Comparison of ENCODE assay signal across 21 cellular contexts in the genomic region with DNA sequence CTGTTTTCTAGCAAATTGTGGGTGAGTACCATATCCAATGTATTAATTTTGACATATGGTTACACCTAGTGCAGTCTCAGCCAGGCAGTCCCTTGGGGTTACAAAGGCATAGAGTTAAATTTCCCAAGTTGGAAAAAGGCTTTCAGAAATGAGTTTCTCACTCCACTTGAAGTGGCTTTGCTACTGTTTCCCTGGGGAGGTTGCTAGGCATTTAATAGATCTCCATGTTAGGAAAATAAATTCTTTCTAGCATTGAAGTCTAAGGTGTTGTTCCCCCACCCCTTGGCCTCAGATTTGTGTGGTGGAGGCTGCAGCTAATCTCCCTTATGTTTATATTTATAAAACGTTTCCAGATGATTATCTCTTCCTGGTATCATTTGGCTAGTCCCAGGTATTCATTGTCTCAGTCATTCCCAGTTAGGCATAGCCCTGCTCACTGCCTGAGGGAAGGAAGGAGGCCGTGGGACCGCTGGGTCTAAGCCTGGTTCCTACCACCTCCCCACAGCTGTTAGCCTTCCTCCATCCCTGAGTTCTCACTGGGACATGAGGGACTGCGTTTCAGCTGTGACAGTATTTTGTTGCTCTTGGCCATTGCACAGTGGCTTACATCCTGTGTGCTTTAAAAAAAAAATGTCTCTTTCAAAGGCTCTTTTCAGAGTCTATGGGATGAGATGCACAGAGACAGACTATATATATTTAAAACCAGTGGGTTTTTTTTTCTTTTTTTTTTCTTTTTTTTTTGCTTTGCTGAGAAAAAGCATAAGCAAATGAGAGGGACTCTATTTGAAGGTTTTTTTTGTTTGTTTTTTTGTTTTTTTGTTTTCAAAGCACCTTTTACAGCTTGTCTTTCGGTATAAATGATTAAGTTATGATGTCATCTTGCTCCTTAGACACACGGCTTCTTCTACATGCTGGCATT.
DNase-seq lines count a peak whose midpoint lies in the region; ATAC-seq and TF ChIP-seq lines count a peak whose summit lies in the region.
"Had no signal": no experiment of that assay in that cellular context is flagged by ENCODE, and none has a peak within 500 bp of the region (broad histone marks: within the 10 kb centered on the region; RNA-seq: fewer than 3 reads in every experiment).

No MANE protein-coding gene starts in this region.

- peak overlapping the region; percentile 29 for H3K27ac ChIP-seq in epithelial cell of prostate
- H3K27ac ChIP-seq: brain microvascular endothelial cell, Peyer's patch, transverse colon had no signal

- ATAC-seq in activated CD8-positive, alpha-beta T cell treated with anti-CD3 and anti-CD28 coated beads, Interleukin-2, amount 10 ng/mL, durations not matched to agents 7 days and 5 days, result no peak
- no peak for ATAC-seq in GM21390 (IDR thresholded peaks at IDR 0.05; ENCODE audit: unreplicated experiment)
- ATAC-seq: K562; stimulated activated naive B cell treated with anti-CD40 and anti-IgM and Interleukin-4, amounts not matched to agents 10 μg/mL and 1 μg/mL and 100 μg/mL, for 72 hours had no signal

- peaks cover 3% of the 10 kb centered on the region for H3K36me3 Mint-ChIP-seq in progenitor cell of endocrine pancreas (ENCODE audit: insufficient read depth)
- no peaks in the 10 kb centered on the region for H3K36me3 Mint-ChIP-seq in activated CD8-positive, alpha-beta T cell treated with anti-CD3 and anti-CD28 coated beads, Interleukin-2, amount 10 ng/mL, durations not matched to agents 7 days and 5 days (ENCODE audit: low read depth)
- H3K36me3 Mint-ChIP-seq: activated naive CD8-positive, alpha-beta T cell treated with anti-CD3 and anti-CD28 coated beads, Interleukin-2, amount 10 ng/mL, durations not matched to agents 7 days and 5 days; stimulated activated naive B cell treated with anti-CD40 and anti-IgM and Interleukin-4, amounts not matched to agents 10 μg/mL and 1 μg/mL and 100 μg/mL, for 72 hours had no signal

- no peaks in the 10 kb centered on the region for H3K9me3 Mint-ChIP-seq in progenitor cell of endocrine pancreas (ENCODE audit: low read depth)
- H3K9me3 Mint-ChIP-seq in activated CD8-positive, alpha-beta T cell treated with anti-CD3 and anti-CD28 coated beads, Interleukin-2, amount 10 ng/mL, durations not matched to agents 7 days and 5 days (ENCODE audit: insufficient read depth), result no peaks in the 10 kb centered on the region

- POLR2A ChIA-PET in activated CD8-positive, alpha-beta T cell treated with anti-CD3 and anti-CD28 coated beads, Interleukin-2, amount 10 ng/mL, durations not matched to agents 7 days and 5 days (lab: Charles Lee), result no interaction called here

- peaks cover 2% of the 10 kb centered on the region for H3K27me3 Mint-ChIP-seq in progenitor cell of endocrine pancreas
- H3K27me3 Mint-ChIP-seq in activated CD8-positive, alpha-beta T cell treated with anti-CD3 and anti-CD28 coated beads, Interleukin-2, amount 10 ng/mL, durations not matched to agents 7 days and 5 days (ENCODE audit: low read depth), result peaks cover 17% of the 10 kb centered on the region

- DNase-seq in NCI-H1105 treated with DMSO at 0.1 percent for 48 hours (lab: John Stamatoyannopoulos, UW) (peak; percentile 44), NCI-H1105 (lab: John Stamatoyannopoulos, UW) (no peak), NCI-H2107 (lab: John Stamatoyannopoulos, UW) (peak; percentile 11), epithelial cell of prostate (ENCODE audit: low read depth, low spot score) (no peak), progenitor cell of endocrine pancreas (ENCODE audit: low spot score, unreplicated experiment) (no peak), NCI-H2081 treated with DMSO at 0.1 percent for 48 hours (lab: John Stamatoyannopoulos, UW) (no peak)
- no peak for DNase-seq in activated CD8-positive, alpha-beta T cell treated with anti-CD3 and anti-CD28 coated beads, Interleukin-2, amount 10 ng/mL, durations not matched to agents 7 days and 5 days
- DNase-seq: 8988T; activated naive CD8-positive, alpha-beta T cell treated with anti-CD3 and anti-CD28 coated beads, Interleukin-2, amount 10 ng/mL, durations not matched to agents 7 days and 5 days; activated T-cell treated with anti-CD3 and anti-CD28 coated beads, Interleukin-2, amount 50 U/mL, for 24 hours; brain microvascular endothelial cell; EL; kidney glomerular epithelial cell; NCI-H1092; NCI-H774; Peyer's patch; stimulated activated naive B cell treated with anti-CD40 and anti-IgM and Interleukin-4, amounts not matched to agents 10 μg/mL and 1 μg/mL and 100 μg/mL, for 72 hours; SW 1271; transverse colon had no signal

- TF ChIP-seq CTCF in progenitor cell of endocrine pancreas (IDR thresholded peaks at IDR 0.05; ENCODE audit: unreplicated experiment), result no peak

- CTCF ChIA-PET in activated CD8-positive, alpha-beta T cell treated with anti-CD3 and anti-CD28 coated beads, Interleukin-2, amount 10 ng/mL, durations not matched to agents 7 days and 5 days (lab: Charles Lee), result no interaction called here

- H3K4me3 Mint-ChIP-seq in progenitor cell of endocrine pancreas (ENCODE audit: low read depth), result no peak overlapping the region
- no peak overlapping the region for H3K4me3 Mint-ChIP-seq in activated CD8-positive, alpha-beta T cell treated with anti-CD3 and anti-CD28 coated beads, Interleukin-2, amount 10 ng/mL, durations not matched to agents 7 days and 5 days
- H3K4me3 Mint-ChIP-seq: activated naive CD8-positive, alpha-beta T cell treated with anti-CD3 and anti-CD28 coated beads, Interleukin-2, amount 10 ng/mL, durations not matched to agents 7 days and 5 days; activated T-cell treated with anti-CD3 and anti-CD28 coated beads, Interleukin-2, amount 50 U/mL, for 24 hours; stimulated activated naive B cell treated with anti-CD40 and anti-IgM and Interleukin-4, amounts not matched to agents 10 μg/mL and 1 μg/mL and 100 μg/mL, for 72 hours had no signal

- H3K4me1 Mint-ChIP-seq in progenitor cell of endocrine pancreas (ENCODE audit: low read depth), result peaks cover 22% of the 10 kb centered on the region
- no peaks in the 10 kb centered on the region for H3K4me1 Mint-ChIP-seq in activated CD8-positive, alpha-beta T cell treated with anti-CD3 and anti-CD28 coated beads, Interleukin-2, amount 10 ng/mL, durations not matched to agents 7 days and 5 days (ENCODE audit: low read depth)
- H3K4me1 Mint-ChIP-seq: stimulated activated naive B cell treated with anti-CD40 and anti-IgM and Interleukin-4, amounts not matched to agents 10 μg/mL and 1 μg/mL and 100 μg/mL, for 72 hours had no signal

- peak overlapping the region; percentile 26 for H3K27ac Mint-ChIP-seq in progenitor cell of endocrine pancreas
- H3K27ac Mint-ChIP-seq in activated CD8-positive, alpha-beta T cell treated with anti-CD3 and anti-CD28 coated beads, Interleukin-2, amount 10 ng/mL, durations not matched to agents 7 days and 5 days, result no peak overlapping the region
- H3K27ac Mint-ChIP-seq: activated naive CD8-positive, alpha-beta T cell treated with anti-CD3 and anti-CD28 coated beads, Interleukin-2, amount 10 ng/mL, durations not matched to agents 7 days and 5 days; activated T-cell treated with anti-CD3 and anti-CD28 coated beads, Interleukin-2, amount 50 U/mL, for 24 hours; stimulated activated naive B cell treated with anti-CD40 and anti-IgM and Interleukin-4, amounts not matched to agents 10 μg/mL and 1 μg/mL and 100 μg/mL, for 72 hours had no signal

Comparison
In these comparisons a context has a peak if more than half of its experiments do, and no peak if none do; other contexts are left out.
1. DNase-seq: peak in NCI-H1105 treated with DMSO at 0.1 percent for 48 hours (single experiment) and NCI-H2107 (single experiment); none in NCI-H1105 (single experiment), epithelial cell of prostate (single experiment), progenitor cell of endocrine pancreas (single experiment), NCI-H2081 treated with DMSO at 0.1 percent for 48 hours (single experiment) and activated CD8-positive, alpha-beta T cell treated with anti-CD3 and anti-CD28 coated beads, Interleukin-2, amount 10 ng/mL, durations not matched to agents 7 days and 5 days (single experiment).